Comparison of ENCODE assay signal across 28 cellular contexts in genomic region chr14:46352876-46353275, GRCh38.
"Had no signal": no experiment of that assay in that cellular context is flagged by ENCODE, and none has a peak within 500 bp of the region (broad histone marks: within the 10 kb centered on the region; RNA-seq: fewer than 3 reads in every experiment).

No MANE protein-coding gene starts in this region.

- H3K27ac Mint-ChIP-seq: immature natural killer cell; naive thymus-derived CD8-positive, alpha-beta T cell; nephron; stimulated activated effector memory CD8-positive, alpha-beta T cell treated with anti-CD3 and anti-CD28 coated beads, Interleukin-12 subunit alpha, Interleukin-12 subunit beta, amount 100 ng/mL, for 72 hours; stimulated activated naive CD8-positive, alpha-beta T cell treated with anti-CD3 and anti-CD28 coated beads, Interleukin-15, Interleukin-2, amounts not matched to agents 100 ng/mL and 50 ng/mL, for 24 hours; type B pancreatic cell had no signal

- H3K36me3 ChIP-seq: left lung, lower lobe of right lung, pancreas, prostate gland, tibial nerve, uterus had no signal

- H3K4me3 ChIP-seq: left lung, lower lobe of right lung, pancreas, prostate gland, skin epidermis, tibial nerve, uterus had no signal

- ATAC-seq: left colon; left lung; lower lobe of right lung; naive thymus-derived CD8-positive, alpha-beta T cell; pancreas; right cardiac atrium; sciatic nerve; stimulated activated effector memory CD8-positive, alpha-beta T cell treated with anti-CD3 and anti-CD28 coated beads, Interleukin-12 subunit alpha, Interleukin-12 subunit beta, amount 100 ng/mL, for 72 hours had no signal

- H3K27me3 Mint-ChIP-seq: naive thymus-derived CD8-positive, alpha-beta T cell; stimulated activated naive CD8-positive, alpha-beta T cell treated with anti-CD3 and anti-CD28 coated beads, Interleukin-15, Interleukin-2, amounts not matched to agents 100 ng/mL and 50 ng/mL, for 24 hours; type B pancreatic cell had no signal

- H3K9me3 Mint-ChIP-seq: nephron, type B pancreatic cell had no signal

- H3K27ac ChIP-seq: left lung, lower lobe of right lung, pancreas, prostate gland, skin epidermis, tibial nerve, uterus had no signal

- H3K36me3 Mint-ChIP-seq: immature natural killer cell; naive thymus-derived CD8-positive, alpha-beta T cell; stimulated activated effector memory CD8-positive, alpha-beta T cell treated with anti-CD3 and anti-CD28 coated beads, Interleukin-12 subunit alpha, Interleukin-12 subunit beta, amount 100 ng/mL, for 72 hours; type B pancreatic cell had no signal

- H3K4me1 Mint-ChIP-seq: immature natural killer cell; naive thymus-derived CD8-positive, alpha-beta T cell; nephron; neural crest cell; stimulated activated effector memory CD8-positive, alpha-beta T cell treated with anti-CD3 and anti-CD28 coated beads, Interleukin-12 subunit alpha, Interleukin-12 subunit beta, amount 100 ng/mL, for 72 hours had no signal

- H3K9me3 ChIP-seq: left lung, lower lobe of right lung, pancreas, prostate gland, tibial nerve, uterus had no signal

- H3K4me3 Mint-ChIP-seq: immature natural killer cell; naive thymus-derived CD8-positive, alpha-beta T cell; nephron; neural crest cell; stimulated activated effector memory CD8-positive, alpha-beta T cell treated with anti-CD3 and anti-CD28 coated beads, Interleukin-12 subunit alpha, Interleukin-12 subunit beta, amount 100 ng/mL, for 72 hours; stimulated activated naive CD8-positive, alpha-beta T cell treated with anti-CD3 and anti-CD28 coated beads, Interleukin-15, Interleukin-2, amounts not matched to agents 100 ng/mL and 50 ng/mL, for 24 hours; type B pancreatic cell had no signal

- H3K4me1 ChIP-seq: left lung, lower lobe of right lung, pancreas, prostate gland, tibial nerve, uterus had no signal

- DNase-seq: immature natural killer cell; kidney; left colon; left lung; lower lobe of right lung; mammary epithelial cell; mesenchymal stem cell; naive thymus-derived CD8-positive, alpha-beta T cell; nucleus accumbens; pancreas; posterior cingulate gyrus; retina; right cardiac atrium; stimulated activated CD4-positive, alpha-beta T cell treated with anti-CD3 and anti-CD28 coated beads, Interleukin-12 subunit alpha, Interleukin-12 subunit beta, amount 100 ng/mL, for 4 hours; stimulated activated CD4-positive, alpha-beta T cell treated with anti-CD3 and anti-CD28 coated beads, Interleukin-15, amount 100 ng/mL, for 24 hours; stimulated activated CD4-positive, alpha-beta T cell treated with anti-CD3 and anti-CD28 coated beads, Interleukin-2, amount 100 ng/mL, for 24 hours; stimulated activated CD4-positive, alpha-beta T cell treated with anti-CD3 and anti-CD28 coated beads, Interleukin-4, amount 100 ng/mL, for 24 hours; stimulated activated naive CD4-positive, alpha-beta T cell; uterus had no signal

- H3K27me3 ChIP-seq: left lung, pancreas, tibial nerve, uterus had no signal
